1 cellular context compared by ENCODE assay signal in the genomic region with DNA sequence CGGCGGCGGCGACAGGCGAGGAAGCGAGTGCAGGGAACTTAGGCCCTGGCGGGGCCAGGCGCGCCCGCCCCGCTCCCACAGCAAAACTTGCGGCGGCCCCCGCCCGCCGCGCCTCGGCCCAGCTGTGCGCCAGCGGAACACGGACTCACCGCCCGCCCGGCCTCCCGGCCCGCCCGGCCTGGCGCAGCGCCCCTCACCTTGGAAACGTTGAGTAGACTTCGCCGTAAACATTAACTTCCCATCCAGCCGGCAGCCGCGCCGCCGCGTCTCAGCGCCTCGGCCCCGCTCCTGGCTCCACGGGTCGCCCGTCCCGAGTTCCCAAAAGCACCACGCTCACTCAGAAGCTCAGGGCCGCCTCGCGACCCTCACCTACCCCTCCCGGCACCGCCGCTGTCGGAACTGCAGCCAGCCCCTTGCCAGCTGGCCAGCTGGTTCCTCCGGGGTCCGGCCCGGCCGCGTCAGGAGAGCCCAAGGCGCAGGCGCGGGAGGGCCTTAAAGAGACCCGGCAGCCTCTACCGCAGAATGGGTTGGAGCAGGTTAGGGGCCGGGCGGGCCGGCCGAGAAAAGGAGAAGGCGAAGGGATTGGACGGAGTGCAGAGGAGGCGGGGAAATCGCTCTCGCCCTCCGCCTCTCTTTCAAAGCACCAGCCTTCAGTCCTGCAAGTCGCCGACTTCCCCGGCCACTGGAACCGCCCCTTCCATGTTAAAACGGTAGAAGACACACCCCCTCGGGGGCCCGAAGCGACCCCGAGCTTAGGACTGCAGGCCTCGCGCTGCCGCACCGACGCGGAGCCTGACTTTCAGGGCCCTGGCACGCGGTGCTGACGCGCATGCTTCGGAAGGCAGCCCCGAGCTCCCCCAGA.
TF ChIP-seq lines count a peak whose summit lies in the region.

A gene (minus strand): TSS at position 470 of the 862 bp plus-strand sequence. CDS start 48,562 bp downstream, outside the sequence.

TF ChIP-seq in WTC11, 78 proteins besides CTCF, POLR2A, EP300 and RAD21 (continued from another document and continues in another):
- TF ChIP-seq RELA (CRISPR knock-in tag; IDR thresholded peaks at IDR 0.05; ENCODE audit: borderline replicate concordance) (peak; percentile 98), ZNF232 (CRISPR knock-in tag; IDR thresholded peaks at IDR 0.05) (peak; percentile 99), ZNF219 (CRISPR knock-in tag; IDR thresholded peaks at IDR 0.05; ENCODE audit: borderline replicate concordance) (peak; percentile 98; the same call in 1 of the 2 replicates), IRF2 (CRISPR knock-in tag; IDR thresholded peaks at IDR 0.05; ENCODE audit: borderline replicate concordance, low read depth) (peak; percentile 93), ETV6 (CRISPR knock-in tag; IDR thresholded peaks at IDR 0.05) (peak; percentile 99), SMAD3 (CRISPR knock-in tag; IDR thresholded peaks at IDR 0.05; ENCODE audit: borderline replicate concordance) (peak; percentile 99), ESRRA (CRISPR knock-in tag; IDR thresholded peaks at IDR 0.05; ENCODE audit: borderline replicate concordance) (peak; percentile 99), GRHL2 (CRISPR knock-in tag; IDR thresholded peaks at IDR 0.05; ENCODE audit: insufficient replicate concordance, severe bottlenecking) (no peak), NFYB (CRISPR knock-in tag; conservative IDR thresholded peaks at IDR 0.05; ENCODE audit: low read depth) (peak; percentile 54), TP53 (CRISPR knock-in tag; IDR thresholded peaks at IDR 0.05) (peak; percentile 99), ZNF671 (CRISPR knock-in tag; IDR thresholded peaks at IDR 0.05) (no peak), ZNF423 (CRISPR knock-in tag; IDR thresholded peaks at IDR 0.05) (no peak), MYBL2 (CRISPR knock-in tag; IDR thresholded peaks at IDR 0.05) (peak; percentile 98), CREM (CRISPR knock-in tag; IDR thresholded peaks at IDR 0.05) (peak; percentile 94), NFATC4 (CRISPR knock-in tag; IDR thresholded peaks at IDR 0.05) (no peak), SOX15 (CRISPR knock-in tag; IDR thresholded peaks at IDR 0.05) (no peak), NR3C1 (CRISPR knock-in tag; conservative IDR thresholded peaks at IDR 0.05; ENCODE audit: low read depth) (no peak), MXD4 (CRISPR knock-in tag; IDR thresholded peaks at IDR 0.05; ENCODE audit: borderline replicate concordance) (no peak), ZNF138 (CRISPR knock-in tag; conservative IDR thresholded peaks at IDR 0.05) (no peak; the same call in none of the 2 replicates), TEAD4 (CRISPR knock-in tag; IDR thresholded peaks at IDR 0.05) (peak; percentile 98), ZBTB21 (CRISPR knock-in tag; IDR thresholded peaks at IDR 0.05; ENCODE audit: borderline replicate concordance) (peak; percentile 96), EMX1 (CRISPR knock-in tag; IDR thresholded peaks at IDR 0.05) (no peak), CBFB (CRISPR knock-in tag; IDR thresholded peaks at IDR 0.05; ENCODE audit: low read depth) (no peak), ATF1 (CRISPR knock-in tag; IDR thresholded peaks at IDR 0.05) (peak; percentile 94)
- TF ChIP-seq, protein P1, sequence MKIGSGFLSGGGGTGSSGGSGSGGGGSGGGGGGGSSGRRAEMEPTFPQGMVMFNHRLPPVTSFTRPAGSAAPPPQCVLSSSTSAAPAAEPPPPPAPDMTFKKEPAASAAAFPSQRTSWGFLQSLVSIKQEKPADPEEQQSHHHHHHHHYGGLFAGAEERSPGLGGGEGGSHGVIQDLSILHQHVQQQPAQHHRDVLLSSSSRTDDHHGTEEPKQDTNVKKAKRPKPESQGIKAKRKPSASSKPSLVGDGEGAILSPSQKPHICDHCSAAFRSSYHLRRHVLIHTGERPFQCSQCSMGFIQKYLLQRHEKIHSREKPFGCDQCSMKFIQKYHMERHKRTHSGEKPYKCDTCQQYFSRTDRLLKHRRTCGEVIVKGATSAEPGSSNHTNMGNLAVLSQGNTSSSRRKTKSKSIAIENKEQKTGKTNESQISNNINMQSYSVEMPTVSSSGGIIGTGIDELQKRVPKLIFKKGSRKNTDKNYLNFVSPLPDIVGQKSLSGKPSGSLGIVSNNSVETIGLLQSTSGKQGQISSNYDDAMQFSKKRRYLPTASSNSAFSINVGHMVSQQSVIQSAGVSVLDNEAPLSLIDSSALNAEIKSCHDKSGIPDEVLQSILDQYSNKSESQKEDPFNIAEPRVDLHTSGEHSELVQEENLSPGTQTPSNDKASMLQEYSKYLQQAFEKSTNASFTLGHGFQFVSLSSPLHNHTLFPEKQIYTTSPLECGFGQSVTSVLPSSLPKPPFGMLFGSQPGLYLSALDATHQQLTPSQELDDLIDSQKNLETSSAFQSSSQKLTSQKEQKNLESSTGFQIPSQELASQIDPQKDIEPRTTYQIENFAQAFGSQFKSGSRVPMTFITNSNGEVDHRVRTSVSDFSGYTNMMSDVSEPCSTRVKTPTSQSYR (CRISPR knock-in tag; IDR thresholded peaks at IDR 0.05): peak; percentile 100
- TF ChIP-seq, protein P2, sequence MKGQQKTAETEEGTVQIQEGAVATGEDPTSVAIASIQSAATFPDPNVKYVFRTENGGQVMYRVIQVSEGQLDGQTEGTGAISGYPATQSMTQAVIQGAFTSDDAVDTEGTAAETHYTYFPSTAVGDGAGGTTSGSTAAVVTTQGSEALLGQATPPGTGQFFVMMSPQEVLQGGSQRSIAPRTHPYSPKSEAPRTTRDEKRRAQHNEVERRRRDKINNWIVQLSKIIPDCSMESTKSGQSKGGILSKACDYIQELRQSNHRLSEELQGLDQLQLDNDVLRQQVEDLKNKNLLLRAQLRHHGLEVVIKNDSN (CRISPR knock-in tag; IDR thresholded peaks at IDR 0.05): peak; percentile 90
- TF ChIP-seq, protein P3, sequence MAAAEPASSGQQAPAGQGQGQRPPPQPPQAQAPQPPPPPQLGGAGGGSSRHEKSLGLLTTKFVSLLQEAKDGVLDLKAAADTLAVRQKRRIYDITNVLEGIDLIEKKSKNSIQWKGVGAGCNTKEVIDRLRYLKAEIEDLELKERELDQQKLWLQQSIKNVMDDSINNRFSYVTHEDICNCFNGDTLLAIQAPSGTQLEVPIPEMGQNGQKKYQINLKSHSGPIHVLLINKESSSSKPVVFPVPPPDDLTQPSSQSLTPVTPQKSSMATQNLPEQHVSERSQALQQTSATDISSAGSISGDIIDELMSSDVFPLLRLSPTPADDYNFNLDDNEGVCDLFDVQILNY (CRISPR knock-in tag; IDR thresholded peaks at IDR 0.05): peak; percentile 98
- TF ChIP-seq, protein P4, sequence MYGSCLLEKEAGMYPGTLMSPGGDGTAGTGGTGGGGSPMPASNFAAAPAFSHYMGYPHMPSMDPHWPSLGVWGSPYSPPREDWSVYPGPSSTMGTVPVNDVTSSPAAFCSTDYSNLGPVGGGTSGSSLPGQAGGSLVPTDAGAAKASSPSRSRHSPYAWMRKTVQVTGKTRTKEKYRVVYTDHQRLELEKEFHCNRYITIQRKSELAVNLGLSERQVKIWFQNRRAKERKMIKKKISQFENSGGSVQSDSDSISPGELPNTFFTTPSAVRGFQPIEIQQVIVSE (CRISPR knock-in tag; IDR thresholded peaks at IDR 0.05; ENCODE audit: borderline replicate concordance): no peak
- TF ChIP-seq, protein P5, sequence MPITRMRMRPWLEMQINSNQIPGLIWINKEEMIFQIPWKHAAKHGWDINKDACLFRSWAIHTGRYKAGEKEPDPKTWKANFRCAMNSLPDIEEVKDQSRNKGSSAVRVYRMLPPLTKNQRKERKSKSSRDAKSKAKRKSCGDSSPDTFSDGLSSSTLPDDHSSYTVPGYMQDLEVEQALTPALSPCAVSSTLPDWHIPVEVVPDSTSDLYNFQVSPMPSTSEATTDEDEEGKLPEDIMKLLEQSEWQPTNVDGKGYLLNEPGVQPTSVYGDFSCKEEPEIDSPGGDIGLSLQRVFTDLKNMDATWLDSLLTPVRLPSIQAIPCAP (CRISPR knock-in tag; IDR thresholded peaks at IDR 0.05): peak; percentile 98
- TF ChIP-seq, protein P6, sequence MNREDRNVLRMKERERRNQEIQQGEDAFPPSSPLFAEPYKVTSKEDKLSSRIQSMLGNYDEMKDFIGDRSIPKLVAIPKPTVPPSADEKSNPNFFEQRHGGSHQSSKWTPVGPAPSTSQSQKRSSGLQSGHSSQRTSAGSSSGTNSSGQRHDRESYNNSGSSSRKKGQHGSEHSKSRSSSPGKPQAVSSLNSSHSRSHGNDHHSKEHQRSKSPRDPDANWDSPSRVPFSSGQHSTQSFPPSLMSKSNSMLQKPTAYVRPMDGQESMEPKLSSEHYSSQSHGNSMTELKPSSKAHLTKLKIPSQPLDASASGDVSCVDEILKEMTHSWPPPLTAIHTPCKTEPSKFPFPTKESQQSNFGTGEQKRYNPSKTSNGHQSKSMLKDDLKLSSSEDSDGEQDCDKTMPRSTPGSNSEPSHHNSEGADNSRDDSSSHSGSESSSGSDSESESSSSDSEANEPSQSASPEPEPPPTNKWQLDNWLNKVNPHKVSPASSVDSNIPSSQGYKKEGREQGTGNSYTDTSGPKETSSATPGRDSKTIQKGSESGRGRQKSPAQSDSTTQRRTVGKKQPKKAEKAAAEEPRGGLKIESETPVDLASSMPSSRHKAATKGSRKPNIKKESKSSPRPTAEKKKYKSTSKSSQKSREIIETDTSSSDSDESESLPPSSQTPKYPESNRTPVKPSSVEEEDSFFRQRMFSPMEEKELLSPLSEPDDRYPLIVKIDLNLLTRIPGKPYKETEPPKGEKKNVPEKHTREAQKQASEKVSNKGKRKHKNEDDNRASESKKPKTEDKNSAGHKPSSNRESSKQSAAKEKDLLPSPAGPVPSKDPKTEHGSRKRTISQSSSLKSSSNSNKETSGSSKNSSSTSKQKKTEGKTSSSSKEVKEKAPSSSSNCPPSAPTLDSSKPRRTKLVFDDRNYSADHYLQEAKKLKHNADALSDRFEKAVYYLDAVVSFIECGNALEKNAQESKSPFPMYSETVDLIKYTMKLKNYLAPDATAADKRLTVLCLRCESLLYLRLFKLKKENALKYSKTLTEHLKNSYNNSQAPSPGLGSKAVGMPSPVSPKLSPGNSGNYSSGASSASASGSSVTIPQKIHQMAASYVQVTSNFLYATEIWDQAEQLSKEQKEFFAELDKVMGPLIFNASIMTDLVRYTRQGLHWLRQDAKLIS (CRISPR knock-in tag; IDR thresholded peaks at IDR 0.05; ENCODE audit: borderline replicate concordance): peak; percentile 99
- TF ChIP-seq, protein P7, sequence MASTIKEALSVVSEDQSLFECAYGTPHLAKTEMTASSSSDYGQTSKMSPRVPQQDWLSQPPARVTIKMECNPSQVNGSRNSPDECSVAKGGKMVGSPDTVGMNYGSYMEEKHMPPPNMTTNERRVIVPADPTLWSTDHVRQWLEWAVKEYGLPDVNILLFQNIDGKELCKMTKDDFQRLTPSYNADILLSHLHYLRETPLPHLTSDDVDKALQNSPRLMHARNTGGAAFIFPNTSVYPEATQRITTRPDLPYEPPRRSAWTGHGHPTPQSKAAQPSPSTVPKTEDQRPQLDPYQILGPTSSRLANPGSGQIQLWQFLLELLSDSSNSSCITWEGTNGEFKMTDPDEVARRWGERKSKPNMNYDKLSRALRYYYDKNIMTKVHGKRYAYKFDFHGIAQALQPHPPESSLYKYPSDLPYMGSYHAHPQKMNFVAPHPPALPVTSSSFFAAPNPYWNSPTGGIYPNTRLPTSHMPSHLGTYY (CRISPR knock-in tag; IDR thresholded peaks at IDR 0.05): no peak
- TF ChIP-seq, protein P8, sequence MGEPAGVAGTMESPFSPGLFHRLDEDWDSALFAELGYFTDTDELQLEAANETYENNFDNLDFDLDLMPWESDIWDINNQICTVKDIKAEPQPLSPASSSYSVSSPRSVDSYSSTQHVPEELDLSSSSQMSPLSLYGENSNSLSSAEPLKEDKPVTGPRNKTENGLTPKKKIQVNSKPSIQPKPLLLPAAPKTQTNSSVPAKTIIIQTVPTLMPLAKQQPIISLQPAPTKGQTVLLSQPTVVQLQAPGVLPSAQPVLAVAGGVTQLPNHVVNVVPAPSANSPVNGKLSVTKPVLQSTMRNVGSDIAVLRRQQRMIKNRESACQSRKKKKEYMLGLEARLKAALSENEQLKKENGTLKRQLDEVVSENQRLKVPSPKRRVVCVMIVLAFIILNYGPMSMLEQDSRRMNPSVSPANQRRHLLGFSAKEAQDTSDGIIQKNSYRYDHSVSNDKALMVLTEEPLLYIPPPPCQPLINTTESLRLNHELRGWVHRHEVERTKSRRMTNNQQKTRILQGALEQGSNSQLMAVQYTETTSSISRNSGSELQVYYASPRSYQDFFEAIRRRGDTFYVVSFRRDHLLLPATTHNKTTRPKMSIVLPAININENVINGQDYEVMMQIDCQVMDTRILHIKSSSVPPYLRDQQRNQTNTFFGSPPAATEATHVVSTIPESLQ (CRISPR knock-in tag; IDR thresholded peaks at IDR 0.05): peak; percentile 93
- TF ChIP-seq, protein P9, sequence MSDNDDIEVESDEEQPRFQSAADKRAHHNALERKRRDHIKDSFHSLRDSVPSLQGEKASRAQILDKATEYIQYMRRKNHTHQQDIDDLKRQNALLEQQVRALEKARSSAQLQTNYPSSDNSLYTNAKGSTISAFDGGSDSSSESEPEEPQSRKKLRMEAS (CRISPR knock-in tag; IDR thresholded peaks at IDR 0.05): peak; percentile 100
- TF ChIP-seq, protein P10, sequence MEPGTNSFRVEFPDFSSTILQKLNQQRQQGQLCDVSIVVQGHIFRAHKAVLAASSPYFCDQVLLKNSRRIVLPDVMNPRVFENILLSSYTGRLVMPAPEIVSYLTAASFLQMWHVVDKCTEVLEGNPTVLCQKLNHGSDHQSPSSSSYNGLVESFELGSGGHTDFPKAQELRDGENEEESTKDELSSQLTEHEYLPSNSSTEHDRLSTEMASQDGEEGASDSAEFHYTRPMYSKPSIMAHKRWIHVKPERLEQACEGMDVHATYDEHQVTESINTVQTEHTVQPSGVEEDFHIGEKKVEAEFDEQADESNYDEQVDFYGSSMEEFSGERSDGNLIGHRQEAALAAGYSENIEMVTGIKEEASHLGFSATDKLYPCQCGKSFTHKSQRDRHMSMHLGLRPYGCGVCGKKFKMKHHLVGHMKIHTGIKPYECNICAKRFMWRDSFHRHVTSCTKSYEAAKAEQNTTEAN (CRISPR knock-in tag; IDR thresholded peaks at IDR 0.05): peak; percentile 99
- TF ChIP-seq, protein P11, sequence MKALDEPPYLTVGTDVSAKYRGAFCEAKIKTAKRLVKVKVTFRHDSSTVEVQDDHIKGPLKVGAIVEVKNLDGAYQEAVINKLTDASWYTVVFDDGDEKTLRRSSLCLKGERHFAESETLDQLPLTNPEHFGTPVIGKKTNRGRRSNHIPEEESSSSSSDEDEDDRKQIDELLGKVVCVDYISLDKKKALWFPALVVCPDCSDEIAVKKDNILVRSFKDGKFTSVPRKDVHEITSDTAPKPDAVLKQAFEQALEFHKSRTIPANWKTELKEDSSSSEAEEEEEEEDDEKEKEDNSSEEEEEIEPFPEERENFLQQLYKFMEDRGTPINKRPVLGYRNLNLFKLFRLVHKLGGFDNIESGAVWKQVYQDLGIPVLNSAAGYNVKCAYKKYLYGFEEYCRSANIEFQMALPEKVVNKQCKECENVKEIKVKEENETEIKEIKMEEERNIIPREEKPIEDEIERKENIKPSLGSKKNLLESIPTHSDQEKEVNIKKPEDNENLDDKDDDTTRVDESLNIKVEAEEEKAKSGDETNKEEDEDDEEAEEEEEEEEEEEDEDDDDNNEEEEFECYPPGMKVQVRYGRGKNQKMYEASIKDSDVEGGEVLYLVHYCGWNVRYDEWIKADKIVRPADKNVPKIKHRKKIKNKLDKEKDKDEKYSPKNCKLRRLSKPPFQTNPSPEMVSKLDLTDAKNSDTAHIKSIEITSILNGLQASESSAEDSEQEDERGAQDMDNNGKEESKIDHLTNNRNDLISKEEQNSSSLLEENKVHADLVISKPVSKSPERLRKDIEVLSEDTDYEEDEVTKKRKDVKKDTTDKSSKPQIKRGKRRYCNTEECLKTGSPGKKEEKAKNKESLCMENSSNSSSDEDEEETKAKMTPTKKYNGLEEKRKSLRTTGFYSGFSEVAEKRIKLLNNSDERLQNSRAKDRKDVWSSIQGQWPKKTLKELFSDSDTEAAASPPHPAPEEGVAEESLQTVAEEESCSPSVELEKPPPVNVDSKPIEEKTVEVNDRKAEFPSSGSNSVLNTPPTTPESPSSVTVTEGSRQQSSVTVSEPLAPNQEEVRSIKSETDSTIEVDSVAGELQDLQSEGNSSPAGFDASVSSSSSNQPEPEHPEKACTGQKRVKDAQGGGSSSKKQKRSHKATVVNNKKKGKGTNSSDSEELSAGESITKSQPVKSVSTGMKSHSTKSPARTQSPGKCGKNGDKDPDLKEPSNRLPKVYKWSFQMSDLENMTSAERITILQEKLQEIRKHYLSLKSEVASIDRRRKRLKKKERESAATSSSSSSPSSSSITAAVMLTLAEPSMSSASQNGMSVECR (CRISPR knock-in tag; IDR thresholded peaks at IDR 0.05; ENCODE audit: borderline replicate concordance): peak; percentile 100
